In the genomic region with DNA sequence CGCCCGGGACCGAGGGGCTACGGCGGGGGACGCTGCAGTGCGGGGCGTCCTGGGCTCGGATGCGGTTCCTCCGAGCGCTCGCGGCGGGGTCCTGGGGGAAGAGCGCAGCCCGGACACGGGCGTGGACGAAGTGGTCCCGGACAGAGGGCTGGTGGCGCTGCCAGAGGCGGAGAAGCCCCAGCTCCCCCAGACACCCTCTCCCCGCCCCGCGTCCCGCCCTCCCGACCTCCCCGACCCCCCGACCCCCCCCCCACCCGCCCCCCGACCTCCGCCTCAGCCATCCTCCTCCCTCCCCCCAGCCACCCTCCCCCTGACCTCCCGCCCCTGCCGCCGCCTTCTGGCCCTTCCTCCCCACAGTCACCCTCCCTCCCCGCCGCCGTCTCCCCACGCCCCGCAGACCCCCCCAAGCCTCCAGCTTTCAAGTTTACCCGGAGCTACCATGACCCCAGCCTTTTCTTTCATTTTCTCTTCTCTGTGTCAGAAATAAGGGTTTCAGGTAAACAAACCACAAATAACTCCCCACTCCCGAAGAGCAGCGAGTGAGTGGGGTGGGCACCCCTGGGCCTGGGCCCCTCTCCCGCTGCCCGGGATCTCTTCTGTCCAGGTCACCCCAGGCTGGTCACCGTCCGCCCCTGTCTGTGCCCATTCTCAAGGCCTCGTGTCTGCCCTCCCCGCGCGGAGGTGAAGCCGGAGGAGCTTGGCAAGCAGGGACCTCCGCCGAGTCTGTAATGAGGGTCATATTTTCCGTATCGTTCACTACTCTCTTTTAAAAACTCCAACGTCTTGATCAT, we compare ENCODE assay signal across 8 cellular contexts. TPM values are rescaled to one million over a fixed set of nuclear protein-coding genes. Genes with fewer than 3 reads are reported as not detected.
DNase-seq lines count a peak whose midpoint lies in the region; ATAC-seq and TF ChIP-seq lines count a peak whose summit lies in the region.

No MANE protein-coding gene starts in this region.

- CTCF ChIA-PET in AG04449 (lab: Yijun Ruan, JAX) = no interaction called here

- H3K9me3 ChIP-seq in heart right ventricle = no peaks in the 10 kb centered on the region
- no peaks in the 10 kb centered on the region for H3K9me3 ChIP-seq in spleen

- WGBS in heart right ventricle, 2 donors = 35 to 42% methylated on average over 33 to 42 of the region's 58 CpGs
- WGBS in spleen, 5 donors = 18 to 49% (median 26%) methylated on average over 17 to 51 of the region's 58 CpGs

- no peaks in the 10 kb centered on the region for H3K9me3 Mint-ChIP-seq in activated T-helper 17 cell treated with anti-CD3 and anti-CD28 coated beads, Interleukin-2, amount 50 U/mL, for 72 hours

- H3K36me3 Mint-ChIP-seq in activated T-helper 17 cell treated with anti-CD3 and anti-CD28 coated beads, Interleukin-2, amount 50 U/mL, for 72 hours (ENCODE audit: low read depth) = peaks cover 75% of the 10 kb centered on the region

- H3K27me3 ChIP-seq in heart right ventricle (peaks cover 0 to 14% (median 0%) of the 10 kb centered on the region in 7 donors), spleen (replicated peaks in 1 of 7) (peaks cover 0 to 22% (median 3%) of the 10 kb centered on the region in 7 donors)

- TF ChIP-seq CTCF in AG04449 (IDR thresholded peaks at IDR 0.05; ENCODE audit: insufficient read depth, low read length, missing control alignments) = no peak
- no peak for TF ChIP-seq CTCF in heart right ventricle (IDR thresholded peaks at IDR 0.05)
- TF ChIP-seq CTCF in spleen (IDR thresholded peaks at IDR 0.05 in 8 of 11, conservative IDR thresholded peaks at IDR 0.05 in 3 of 11) = no peak

- no peak for TF ChIP-seq POLR2A in spleen (IDR thresholded peaks at IDR 0.05)

- H3K4me1 Mint-ChIP-seq in activated T-helper 17 cell treated with anti-CD3 and anti-CD28 coated beads, Interleukin-2, amount 50 U/mL, for 72 hours = peaks cover 32% of the 10 kb centered on the region

- peak overlapping the region; percentile 97 for H3K4me3 Mint-ChIP-seq in activated T-helper 17 cell treated with anti-CD3 and anti-CD28 coated beads, Interleukin-2, amount 50 U/mL, for 72 hours

- DNase-seq in AG04449 (ENCODE audit: low read depth, low spot score) (no peak), heart right ventricle (no peak), spleen (peak; percentile 88), NCI-H510A treated with DMSO at 0.1 percent for 48 hours (lab: John Stamatoyannopoulos, UW) (no peak), SIG-M5 (lab: John Stamatoyannopoulos, UW) (no peak), T1000 (lab: John Stamatoyannopoulos, UW) (no peak)

- H3K4me1 ChIP-seq in heart right ventricle = peaks cover 33 to 80% (median 63%) of the 10 kb centered on the region in 9 donors
- peaks cover 52 to 92% (median 89%) of the 10 kb centered on the region in 6 donors for H3K4me1 ChIP-seq in spleen

- POLR2A ChIA-PET in AG04449 (lab: Yijun Ruan, JAX) = no interaction called here

- H3K4me3 ChIP-seq in AG04449 (ENCODE audit: low read depth, low read length) = peak overlapping the region; percentile 53
- peak overlapping the region; percentile 51 to 92 (median 83) for H3K4me3 ChIP-seq in heart right ventricle
- H3K4me3 ChIP-seq in spleen = peak overlapping the region; percentile 70 to 93 (median 78)

- H3K36me3 ChIP-seq in heart right ventricle (peaks cover 0 to 4% (median 0%) of the 10 kb centered on the region in 9 donors), spleen (peaks cover 0 to 9% (median 0%) of the 10 kb centered on the region in 6 donors)

- H3K27me3 Mint-ChIP-seq in activated T-helper 17 cell treated with anti-CD3 and anti-CD28 coated beads, Interleukin-2, amount 50 U/mL, for 72 hours = no peaks in the 10 kb centered on the region

- H3K27ac ChIP-seq in heart right ventricle (peak overlapping the region; percentile 79 to 95 (median 86)), spleen (peak overlapping the region; percentile 84 to 98 (median 96))

- intact Hi-C loops in heart right ventricle (cut with DNase I) = loop anchor here in 3 of 10 donors (5.0 to 10.0 kb wide), 3 partner anchors 57 to 107 kb away; no protein-coding TSS in a partner anchor
- intact Hi-C loops in spleen (cut with DNase I; ENCODE audit: low total_unique reads) = no loop called here

- H3K27ac Mint-ChIP-seq in activated T-helper 17 cell treated with anti-CD3 and anti-CD28 coated beads, Interleukin-2, amount 50 U/mL, for 72 hours = peak overlapping the region; percentile 99

- ATAC-seq in HG03064 (IDR thresholded peaks at IDR 0.05; ENCODE audit: low read depth, unreplicated experiment) (peak; percentile 8), heart right ventricle (no peak)
- no peak for ATAC-seq in activated T-helper 17 cell treated with anti-CD3 and anti-CD28 coated beads, Interleukin-2, amount 50 U/mL, for 72 hours (replicated peaks)

RNA-seq across cellular contexts. Expression of a gene that starts 5.1 kb away (rescaled TPM):
- total RNA-seq in activated T-helper 17 cell treated with anti-CD3 and anti-CD28 coated beads, Interleukin-2, amount 50 U/mL, for 72 hours = 10 to 100 TPM; 20.3 to 79.3 TPM
- total RNA-seq in heart right ventricle = 10 to 100 TPM; 14.0 to 23.8 (median 19.0) TPM
- 10 to 100 TPM in 1 of 2 donors, 1 to 10 TPM in 1; 6.3 to 12.0 TPM for polyA plus RNA-seq in heart right ventricle
- 10 to 100 TPM; 38.6 to 64.9 (median 56.1) TPM for total RNA-seq in spleen
- 10 to 100 TPM; 20.7 to 36.4 (median 30.0) TPM for polyA plus RNA-seq in spleen
